ENCODE assay signal across 1 cellular context in the genomic region with DNA sequence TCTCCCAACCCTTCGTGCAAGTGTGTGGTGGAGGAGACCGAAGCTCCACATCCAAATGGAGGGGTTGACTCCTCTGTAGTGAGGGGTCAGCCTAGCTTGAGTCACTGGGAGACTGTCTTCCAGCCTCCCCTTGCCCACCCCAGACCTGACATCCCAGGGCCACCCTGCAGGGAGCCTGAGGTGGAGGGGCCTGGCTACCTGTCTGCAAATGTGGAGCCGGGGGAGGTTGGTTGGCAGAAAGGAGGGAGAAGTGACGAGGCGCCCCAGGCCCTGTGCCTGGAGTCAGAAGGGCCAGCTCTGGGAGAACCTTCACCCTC.
TF ChIP-seq lines count a peak whose summit lies in the region.

No MANE protein-coding gene starts in this region.

TF ChIP-seq in GM12878, 131 proteins besides CTCF, POLR2A, EP300 and RAD21:
- TF ChIP-seq, protein P1, sequence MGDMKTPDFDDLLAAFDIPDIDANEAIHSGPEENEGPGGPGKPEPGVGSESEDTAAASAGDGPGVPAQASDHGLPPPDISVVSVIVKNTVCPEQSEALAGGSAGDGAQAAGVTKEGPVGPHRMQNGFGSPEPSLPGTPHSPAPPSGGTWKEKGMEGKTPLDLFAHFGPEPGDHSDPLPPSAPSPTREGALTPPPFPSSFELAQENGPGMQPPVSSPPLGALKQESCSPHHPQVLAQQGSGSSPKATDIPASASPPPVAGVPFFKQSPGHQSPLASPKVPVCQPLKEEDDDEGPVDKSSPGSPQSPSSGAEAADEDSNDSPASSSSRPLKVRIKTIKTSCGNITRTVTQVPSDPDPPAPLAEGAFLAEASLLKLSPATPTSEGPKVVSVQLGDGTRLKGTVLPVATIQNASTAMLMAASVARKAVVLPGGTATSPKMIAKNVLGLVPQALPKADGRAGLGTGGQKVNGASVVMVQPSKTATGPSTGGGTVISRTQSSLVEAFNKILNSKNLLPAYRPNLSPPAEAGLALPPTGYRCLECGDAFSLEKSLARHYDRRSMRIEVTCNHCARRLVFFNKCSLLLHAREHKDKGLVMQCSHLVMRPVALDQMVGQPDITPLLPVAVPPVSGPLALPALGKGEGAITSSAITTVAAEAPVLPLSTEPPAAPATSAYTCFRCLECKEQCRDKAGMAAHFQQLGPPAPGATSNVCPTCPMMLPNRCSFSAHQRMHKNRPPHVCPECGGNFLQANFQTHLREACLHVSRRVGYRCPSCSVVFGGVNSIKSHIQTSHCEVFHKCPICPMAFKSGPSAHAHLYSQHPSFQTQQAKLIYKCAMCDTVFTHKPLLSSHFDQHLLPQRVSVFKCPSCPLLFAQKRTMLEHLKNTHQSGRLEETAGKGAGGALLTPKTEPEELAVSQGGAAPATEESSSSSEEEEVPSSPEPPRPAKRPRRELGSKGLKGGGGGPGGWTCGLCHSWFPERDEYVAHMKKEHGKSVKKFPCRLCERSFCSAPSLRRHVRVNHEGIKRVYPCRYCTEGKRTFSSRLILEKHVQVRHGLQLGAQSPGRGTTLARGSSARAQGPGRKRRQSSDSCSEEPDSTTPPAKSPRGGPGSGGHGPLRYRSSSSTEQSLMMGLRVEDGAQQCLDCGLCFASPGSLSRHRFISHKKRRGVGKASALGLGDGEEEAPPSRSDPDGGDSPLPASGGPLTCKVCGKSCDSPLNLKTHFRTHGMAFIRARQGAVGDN (IDR thresholded peaks at IDR 0.05), result no peak
- no peak for TF ChIP-seq SP1 (IDR thresholded peaks at IDR 0.05; ENCODE audit: low read depth, low read length)
- no peak for TF ChIP-seq TCF3 (IDR thresholded peaks at IDR 0.05; ENCODE audit: borderline replicate concordance, insufficient read depth, low read depth, low read length)
- TF ChIP-seq ZNF274 (IDR thresholded peaks at IDR 0.05; ENCODE audit: insufficient read depth, insufficient read length), result no peak
- no peak for TF ChIP-seq BCL3 (IDR thresholded peaks at IDR 0.05; ENCODE audit: borderline replicate concordance, insufficient read depth, low read depth, low read length, poor library complexity, severe bottlenecking)
- TF ChIP-seq RAD51 (IDR thresholded peaks at IDR 0.05), result no peak
- TF ChIP-seq, protein P2, sequence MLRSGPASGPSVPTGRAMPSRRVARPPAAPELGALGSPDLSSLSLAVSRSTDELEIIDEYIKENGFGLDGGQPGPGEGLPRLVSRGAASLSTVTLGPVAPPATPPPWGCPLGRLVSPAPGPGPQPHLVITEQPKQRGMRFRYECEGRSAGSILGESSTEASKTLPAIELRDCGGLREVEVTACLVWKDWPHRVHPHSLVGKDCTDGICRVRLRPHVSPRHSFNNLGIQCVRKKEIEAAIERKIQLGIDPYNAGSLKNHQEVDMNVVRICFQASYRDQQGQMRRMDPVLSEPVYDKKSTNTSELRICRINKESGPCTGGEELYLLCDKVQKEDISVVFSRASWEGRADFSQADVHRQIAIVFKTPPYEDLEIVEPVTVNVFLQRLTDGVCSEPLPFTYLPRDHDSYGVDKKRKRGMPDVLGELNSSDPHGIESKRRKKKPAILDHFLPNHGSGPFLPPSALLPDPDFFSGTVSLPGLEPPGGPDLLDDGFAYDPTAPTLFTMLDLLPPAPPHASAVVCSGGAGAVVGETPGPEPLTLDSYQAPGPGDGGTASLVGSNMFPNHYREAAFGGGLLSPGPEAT (IDR thresholded peaks at IDR 0.05; ENCODE audit: low read depth), result no peak
- no peak for TF ChIP-seq KAT2A (conservative IDR thresholded peaks at IDR 0.05; ENCODE audit: control insufficient read depth, low read depth, low read length)
- no peak for TF ChIP-seq JUNB (IDR thresholded peaks at IDR 0.05)
- no peak for TF ChIP-seq REST (IDR thresholded peaks at IDR 0.05; ENCODE audit: low read depth, low read length)
- TF ChIP-seq HDAC2 (IDR thresholded peaks at IDR 0.05), result no peak
- TF ChIP-seq ZNF217 (IDR thresholded peaks at IDR 0.05), result no peak
TF ChIP-seq in GM12878: peak in this region for 0.
